ENCODE assay signal across 27 cellular contexts in the genomic region with DNA sequence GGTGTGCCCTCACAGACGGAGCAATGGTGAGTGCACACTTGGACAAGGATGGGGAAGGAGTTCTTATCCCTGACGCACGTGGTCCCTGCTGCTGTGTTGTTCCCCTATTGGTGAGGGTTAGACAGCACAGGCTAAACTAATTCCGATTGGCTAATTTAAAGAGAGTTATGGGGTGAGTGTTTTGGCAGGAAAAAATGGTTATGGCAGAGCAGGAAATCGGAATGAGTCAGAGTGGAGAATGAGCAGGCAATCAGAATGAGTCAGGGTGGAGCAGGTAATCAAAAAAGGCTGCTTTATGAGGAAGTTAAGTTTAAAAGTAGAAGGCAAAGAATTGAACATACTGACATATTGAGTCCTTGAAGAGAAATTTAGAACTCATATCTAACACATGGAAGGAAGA.
DNase-seq lines count a peak whose midpoint lies in the region; ATAC-seq, FAIRE-seq and TF ChIP-seq lines count a peak whose summit lies in the region.
"Had no signal": no experiment of that assay in that cellular context is flagged by ENCODE, and none has a peak within 500 bp of the region (broad histone marks: within the 10 kb centered on the region; RNA-seq: fewer than 3 reads in every experiment).

No MANE protein-coding gene starts in this region.

- no peak for FAIRE-seq in astrocyte (lab: Jason Lieb, UNC)
- FAIRE-seq: H1, HepG2, TTC549 had no signal

- no peak overlapping the region for H3K9ac ChIP-seq in astrocyte (ENCODE audit: low read length)
- H3K9ac ChIP-seq: neural progenitor cell had no signal

- H3K36me3 ChIP-seq in astrocyte (ENCODE audit: insufficient read depth, low read length) = no peaks in the 10 kb centered on the region
- H3K36me3 ChIP-seq: neural progenitor cell, tibial artery had no signal

- no peak overlapping the region for H3K4me3 ChIP-seq in astrocyte (ENCODE audit: insufficient read depth, low read depth, low read length)
- H3K4me3 ChIP-seq: body of pancreas, neural progenitor cell, tibial artery had no signal

- H3K27ac ChIP-seq in astrocyte (ENCODE audit: low read depth, low read length) = peak overlapping the region; percentile 29
- H3K27ac ChIP-seq: body of pancreas, C4-2B, neural progenitor cell, tibial artery had no signal

- H3K36me3 Mint-ChIP-seq in astrocyte (ENCODE audit: low read depth, unreplicated experiment) = no peaks in the 10 kb centered on the region
- H3K36me3 Mint-ChIP-seq in glutamatergic neuron (ENCODE audit: unreplicated experiment) = no peaks in the 10 kb centered on the region
- H3K36me3 Mint-ChIP-seq: neural progenitor cell had no signal

- H4K20me1 ChIP-seq in astrocyte (ENCODE audit: insufficient read depth, low read length) = no peaks in the 10 kb centered on the region

- H3K9me3 Mint-ChIP-seq in astrocyte (ENCODE audit: unreplicated experiment) = peaks cover 8% of the 10 kb centered on the region
- peaks cover 2% of the 10 kb centered on the region for H3K9me3 Mint-ChIP-seq in glutamatergic neuron (ENCODE audit: unreplicated experiment)
- H3K9me3 Mint-ChIP-seq: activated CD8-positive, alpha-beta T cell treated with anti-CD3 and anti-CD28 coated beads for 36 hours; neural progenitor cell; stimulated activated naive CD8-positive, alpha-beta T cell treated with anti-CD3 and anti-CD28 coated beads, Interleukin-15, amount 100 ng/mL, for 72 hours had no signal

- H2AFZ ChIP-seq in astrocyte (ENCODE audit: low read depth, low read length) = no peak overlapping the region

- ATAC-seq in HG03135 (IDR thresholded peaks at IDR 0.05; ENCODE audit: unreplicated experiment) = no peak
- ATAC-seq: activated CD8-positive, alpha-beta T cell treated with anti-CD3 and anti-CD28 coated beads for 36 hours; body of pancreas; HepG2; sciatic nerve; stimulated activated naive CD8-positive, alpha-beta T cell treated with anti-CD3 and anti-CD28 coated beads, Interleukin-15, amount 100 ng/mL, for 72 hours had no signal

- no peak for TF ChIP-seq CTCF in astrocyte (IDR thresholded peaks at IDR 0.05; ENCODE audit: insufficient read depth, low read depth, low read length)
- TF ChIP-seq CTCF in glutamatergic neuron (IDR thresholded peaks at IDR 0.05; ENCODE audit: partially characterized antibody, unreplicated experiment) = peak; percentile 19

- H3K27me3 ChIP-seq in astrocyte (ENCODE audit: insufficient read depth, low read length) = no peaks in the 10 kb centered on the region
- H3K27me3 ChIP-seq: body of pancreas, neural progenitor cell, tibial artery had no signal

- peak; percentile 72 for DNase-seq in EH (ENCODE audit: low read depth)
- DNase-seq in HT1080 (ENCODE audit: low read depth) = peak; percentile 97
- DNase-seq in astrocyte (ENCODE audit: low read depth) = peak; percentile 46
- no peak for DNase-seq in glutamatergic neuron
- DNase-seq in NCI-H345 treated with DMSO at 0.1 percent for 48 hours (lab: John Stamatoyannopoulos, UW; ENCODE audit: unreplicated experiment) = no peak
- DNase-seq in NCI-H1048 (lab: John Stamatoyannopoulos, UW) = no peak
- DNase-seq in KG1 (lab: John Stamatoyannopoulos, UW) = no peak
- DNase-seq: activated CD4-positive, CD25-positive, alpha-beta regulatory T cell treated with anti-CD3 and anti-CD28 coated beads, Interleukin-2, amount 50 U/mL, for 72 hours; activated CD8-positive, alpha-beta T cell treated with anti-CD3 and anti-CD28 coated beads for 36 hours; activated effector memory CD4-positive, alpha-beta T cell treated with anti-CD3 and anti-CD28 coated beads, Interleukin-2, amount 50 U/mL, for 16 hours; body of pancreas; effector CD4-positive, alpha-beta T cell; NCI-H1417 treated with DMSO at 0.1 percent for 48 hours; NCI-H2107; NCI-H510A; posterior cingulate gyrus; stimulated activated CD4-positive, alpha-beta T cell treated with anti-CD3 and anti-CD28 coated beads, Interleukin-15, amount 100 ng/mL, for 24 hours; stimulated activated naive CD8-positive, alpha-beta T cell treated with anti-CD3 and anti-CD28 coated beads, Interleukin-15, amount 100 ng/mL, for 72 hours; T-helper 1 cell; tibial artery had no signal

- H3K4me1 Mint-ChIP-seq in astrocyte (ENCODE audit: low read depth, unreplicated experiment) = peaks cover 1% of the 10 kb centered on the region
- no peaks in the 10 kb centered on the region for H3K4me1 Mint-ChIP-seq in glutamatergic neuron (ENCODE audit: low read depth, unreplicated experiment)
- H3K4me1 Mint-ChIP-seq: neural progenitor cell; stimulated activated naive CD8-positive, alpha-beta T cell treated with anti-CD3 and anti-CD28 coated beads, Interleukin-15, amount 100 ng/mL, for 72 hours had no signal

- H3K4me1 ChIP-seq in astrocyte (ENCODE audit: insufficient read depth, low read length) = peaks cover 8% of the 10 kb centered on the region
- H3K4me1 ChIP-seq: neural progenitor cell had no signal

- H3K4me2 ChIP-seq in astrocyte (ENCODE audit: low read length) = no peak overlapping the region
- H3K4me2 ChIP-seq: neural progenitor cell had no signal

- H3K4me3 Mint-ChIP-seq in astrocyte (ENCODE audit: unreplicated experiment) (no peak overlapping the region), glutamatergic neuron (ENCODE audit: unreplicated experiment) (no peak overlapping the region)
- H3K4me3 Mint-ChIP-seq: activated CD8-positive, alpha-beta T cell treated with anti-CD3 and anti-CD28 coated beads for 36 hours; neural progenitor cell; stimulated activated naive CD8-positive, alpha-beta T cell treated with anti-CD3 and anti-CD28 coated beads, Interleukin-15, amount 100 ng/mL, for 72 hours had no signal

- no peaks in the 10 kb centered on the region for H3K79me2 ChIP-seq in astrocyte (ENCODE audit: insufficient read depth, low read length)

- no peak overlapping the region for H3K27ac Mint-ChIP-seq in astrocyte (ENCODE audit: unreplicated experiment)
- no peak overlapping the region for H3K27ac Mint-ChIP-seq in glutamatergic neuron (ENCODE audit: unreplicated experiment)
- H3K27ac Mint-ChIP-seq: activated CD8-positive, alpha-beta T cell treated with anti-CD3 and anti-CD28 coated beads for 36 hours; neural progenitor cell; stimulated activated naive CD8-positive, alpha-beta T cell treated with anti-CD3 and anti-CD28 coated beads, Interleukin-15, amount 100 ng/mL, for 72 hours had no signal

- H3K27me3 Mint-ChIP-seq in astrocyte (ENCODE audit: low read depth, unreplicated experiment) (no peaks in the 10 kb centered on the region), glutamatergic neuron (ENCODE audit: unreplicated experiment) (no peaks in the 10 kb centered on the region)

- H3K9me3 ChIP-seq in astrocyte (ENCODE audit: insufficient read depth, low read depth, low read length) = peaks cover 4% of the 10 kb centered on the region
- H3K9me3 ChIP-seq: body of pancreas, tibial artery had no signal

Comparison
In these comparisons a context has a peak if more than half of its experiments do, and no peak if none do; other contexts are left out.
1. DNase-seq: peak in EH (single experiment), HT1080 (single experiment) and astrocyte (single experiment); none in glutamatergic neuron (single experiment), NCI-H345 treated with DMSO at 0.1 percent for 48 hours (single experiment), NCI-H1048 (single experiment) and KG1 (single experiment).